Comparison of ENCODE assay signal across 8 cellular contexts in genomic region chr6:99520855-99521556, GRCh38. TPM values are rescaled to one million over a fixed set of nuclear protein-coding genes. Genes with fewer than 3 reads are reported as not detected.
DNase-seq lines count a peak whose midpoint lies in the region; ATAC-seq and TF ChIP-seq lines count a peak whose summit lies in the region.

No MANE protein-coding gene starts in this region.

- H3K27me3 ChIP-seq in ovary (no peaks in the 10 kb centered on the region), transverse colon (no peaks in the 10 kb centered on the region)

- H3K4me3 Mint-ChIP-seq in activated naive CD8-positive, alpha-beta T cell treated with anti-CD3 and anti-CD28 coated beads for 36 hours: peak overlapping the region; percentile 97
- H3K4me3 Mint-ChIP-seq in glutamatergic neuron (ENCODE audit: unreplicated experiment): peak overlapping the region; percentile 99

- H3K27ac ChIP-seq in ovary (peak overlapping the region; percentile 40 to 95), transverse colon (peak overlapping the region; percentile 85 to 93 (median 90))

- TF ChIP-seq EP300 in ovary (IDR thresholded peaks at IDR 0.05) (no peak), transverse colon (IDR thresholded peaks at IDR 0.05; ENCODE audit: low read depth) (no peak)

- H3K4me3 ChIP-seq in ovary (peak overlapping the region; percentile 89), transverse colon (peak overlapping the region; percentile 59 to 65 (median 62))

- intact Hi-C loops in ovary (cut with DNase I) (no loop called here), transverse colon (cut with DNase I; ENCODE audit: low total_unique reads) (no loop called here)

- TF ChIP-seq CTCF in GM12874 (IDR thresholded peaks at IDR 0.05; ENCODE audit: insufficient read depth, low read depth, low read length) (peak; percentile 77), glutamatergic neuron (IDR thresholded peaks at IDR 0.05; ENCODE audit: partially characterized antibody, unreplicated experiment) (peak; percentile 70), ovary (IDR thresholded peaks at IDR 0.05) (peak; percentile 72 to 88 (median 77)), transverse colon (IDR thresholded peaks at IDR 0.05) (peak; percentile 86 to 96 (median 93))

- peaks cover 1% of the 10 kb centered on the region for H3K36me3 Mint-ChIP-seq in activated naive CD8-positive, alpha-beta T cell treated with anti-CD3 and anti-CD28 coated beads for 36 hours
- H3K36me3 Mint-ChIP-seq in glutamatergic neuron (ENCODE audit: unreplicated experiment): no peaks in the 10 kb centered on the region

- peak; percentile 90 for TF ChIP-seq POLR2A in ovary (IDR thresholded peaks at IDR 0.05)
- peak; percentile 86 for TF ChIP-seq POLR2A in transverse colon (IDR thresholded peaks at IDR 0.05)

- no peaks in the 10 kb centered on the region for H3K27me3 Mint-ChIP-seq in activated naive CD8-positive, alpha-beta T cell treated with anti-CD3 and anti-CD28 coated beads for 36 hours
- peaks cover 9% of the 10 kb centered on the region for H3K27me3 Mint-ChIP-seq in glutamatergic neuron (ENCODE audit: unreplicated experiment)

- peak; percentile 97 for ATAC-seq in HG02642 (IDR thresholded peaks at IDR 0.05; ENCODE audit: poor library complexity, unreplicated experiment)

- in situ Hi-C loops in transverse colon (cut with MboI; ENCODE audit: low pct_ligation_motif_present in 1 of 4, low pct_unique_long_range_greater_than_20kb in 1 of 4, low sequenced_read_pairs in 3 of 4): no loop called here

- peaks cover 22% of the 10 kb centered on the region for H3K4me1 Mint-ChIP-seq in activated naive CD8-positive, alpha-beta T cell treated with anti-CD3 and anti-CD28 coated beads for 36 hours
- H3K4me1 Mint-ChIP-seq in glutamatergic neuron (ENCODE audit: low read depth, unreplicated experiment): peaks cover 1% of the 10 kb centered on the region

- 0% methylated on average over 45 of the region's 45 CpGs for WGBS in ovary, 3 donors
- 0 to 1% methylated on average over 11 to 45 of the region's 45 CpGs for WGBS in transverse colon (ENCODE audit: low coverage in 1 of 2), 2 donors

- no peaks in the 10 kb centered on the region for H3K9me3 Mint-ChIP-seq in activated naive CD8-positive, alpha-beta T cell treated with anti-CD3 and anti-CD28 coated beads for 36 hours
- peaks cover 8% of the 10 kb centered on the region for H3K9me3 Mint-ChIP-seq in glutamatergic neuron (ENCODE audit: unreplicated experiment)

- no peaks in the 10 kb centered on the region for H3K9me3 ChIP-seq in ovary
- no peaks in the 10 kb centered on the region for H3K9me3 ChIP-seq in transverse colon

- DNase-seq in NCI-H1105 (lab: John Stamatoyannopoulos, UW) (peak; percentile 70), SKM-1 treated with dmso at 0.1 percent for 144 hours (lab: John Stamatoyannopoulos, UW; ENCODE audit: unreplicated experiment) (peak; percentile 90), glutamatergic neuron (peak; percentile 89), ovary (peak; percentile 78 to 88 (median 84)), transverse colon (peak; percentile 90)
- peak; percentile 84 for DNase-seq in activated naive CD8-positive, alpha-beta T cell treated with anti-CD3 and anti-CD28 coated beads for 36 hours

- H3K27ac Mint-ChIP-seq in activated naive CD8-positive, alpha-beta T cell treated with anti-CD3 and anti-CD28 coated beads for 36 hours: peak overlapping the region; percentile 97
- peak overlapping the region; percentile 98 for H3K27ac Mint-ChIP-seq in glutamatergic neuron (ENCODE audit: unreplicated experiment)

- H3K4me1 ChIP-seq in ovary (ENCODE audit: insufficient read depth): no peaks in the 10 kb centered on the region
- H3K4me1 ChIP-seq in transverse colon: peaks cover 0 to 16% (median 7%) of the 10 kb centered on the region in 4 donors

- no peaks in the 10 kb centered on the region for H3K36me3 ChIP-seq in ovary
- H3K36me3 ChIP-seq in transverse colon: no peaks in the 10 kb centered on the region

RNA-seq across cellular contexts. Expression of gene USP45, which starts 5.8 kb away (rescaled TPM):
- total RNA-seq in activated naive CD8-positive, alpha-beta T cell treated with anti-CD3 and anti-CD28 coated beads for 36 hours: 10 to 100 TPM; 15.7 to 18.6 TPM
- 36.1 TPM for total RNA-seq in glutamatergic neuron (ENCODE audit: unreplicated experiment)
- total RNA-seq in ovary: 10 to 100 TPM; 13.4 to 19.5 (median 18.4) TPM
- 1 to 10 TPM; 3.7 to 5.2 TPM for polyA plus RNA-seq in ovary
- 10 to 100 TPM; 12.6 to 62.1 (median 34.7) TPM for total RNA-seq in transverse colon

RNA-seq across cellular contexts. Expression of gene CCNC, which starts 47.5 kb away (rescaled TPM):
- total RNA-seq in activated naive CD8-positive, alpha-beta T cell treated with anti-CD3 and anti-CD28 coated beads for 36 hours: 10 to 100 TPM; 77.3 to 80.5 TPM
- total RNA-seq in glutamatergic neuron (ENCODE audit: unreplicated experiment) (49.3 TPM), ovary (10 to 100 TPM; 20.5 to 42.4 (median 35.1) TPM), transverse colon (100 to 1,000 TPM in 1 of 4 donors, 10 to 100 TPM in 3; 47.0 to 104 (median 63.6) TPM)
- 10 to 100 TPM; 19.4 to 23.3 TPM for polyA plus RNA-seq in ovary

Comparison
In these comparisons a context has a peak if more than half of its experiments do, and no peak if none do; other contexts are left out.
1. Peak in every context shown above with its lines: DNase-seq, ATAC-seq, H3K4me3 ChIP-seq and H3K27ac ChIP-seq.